27 cellular contexts compared by ENCODE assay signal in the genomic region with DNA sequence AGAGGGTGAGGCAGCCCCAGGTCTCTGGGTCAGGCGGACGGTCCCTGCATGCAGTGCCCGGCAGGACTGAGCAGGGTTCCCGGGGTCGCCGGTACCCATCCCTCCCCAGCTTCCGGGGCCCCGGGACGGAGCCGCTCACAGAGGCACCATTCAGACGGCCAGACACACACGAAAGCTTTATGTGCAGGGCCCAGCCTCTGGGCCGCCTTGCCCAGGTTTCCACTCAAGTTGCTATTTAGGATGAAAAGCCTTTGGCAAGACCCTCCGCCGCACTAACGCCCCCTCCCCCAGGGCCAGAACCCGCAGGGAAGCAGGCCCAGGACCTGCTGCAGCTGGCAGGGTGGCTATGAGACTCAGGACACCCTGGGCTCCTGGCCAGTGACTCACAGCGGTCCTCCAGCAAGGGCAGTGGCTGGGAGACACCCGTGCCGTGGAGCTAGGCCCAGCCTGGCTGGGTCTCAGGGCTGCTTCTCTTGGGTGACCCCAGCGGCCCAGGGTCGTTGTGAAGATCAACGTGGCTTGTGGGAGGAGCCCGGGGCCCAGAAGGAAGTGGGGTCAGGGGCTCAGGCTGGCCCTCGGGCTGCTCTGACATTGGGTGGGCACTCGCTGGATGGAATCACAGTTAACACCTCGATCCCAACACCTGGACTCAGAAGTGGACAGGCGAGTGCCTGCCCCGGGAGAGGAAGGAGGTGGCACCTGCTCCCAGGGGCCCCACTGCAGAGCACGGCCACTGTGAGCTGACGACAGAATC. TPM values are rescaled to one million over a fixed set of nuclear protein-coding genes. Genes with fewer than 3 reads are reported as not detected.
DNase-seq lines count a peak whose midpoint lies in the region; ATAC-seq, FAIRE-seq and TF ChIP-seq lines count a peak whose summit lies in the region.
"Had no signal": no experiment of that assay in that cellular context is flagged by ENCODE, and none has a peak within 500 bp of the region (broad histone marks: within the 10 kb centered on the region; RNA-seq: fewer than 3 reads in every experiment).

No MANE protein-coding gene starts in this region.

- no peaks in the 10 kb centered on the region for H3K9me1 ChIP-seq in K562 (ENCODE audit: control insufficient read depth, insufficient read depth, low read length)

- in situ Hi-C loops in K562 (cut with MboI), result no loop called here

- no peak for TF ChIP-seq RAD21 in K562 (CRISPR knock-in tag; conservative IDR thresholded peaks at IDR 0.05 in 1 of 2, IDR thresholded peaks at IDR 0.05 in 1 of 2)

- TF ChIP-seq CTCF in heart left ventricle (IDR thresholded peaks at IDR 0.05) (no peak), K562 (IDR thresholded peaks at IDR 0.05 in 2 of 3, conservative IDR thresholded peaks at IDR 0.05 in 1 of 3; ENCODE audit: insufficient read depth in 2 of 3, low read depth in 1 of 3, low read length in 3 of 3) (no peak), PC-3 (conservative IDR thresholded peaks at IDR 0.05; ENCODE audit: low read depth, low read length) (no peak)

- CTCF ChIA-PET in K562 (lab: Yijun Ruan, JAX; ENCODE audit: low intra/inter-chr PET ratio), result no interaction called here
- CTCF ChIA-PET in PC-3 (lab: Charles Lee), result no interaction called here

- H3K4me3 ChIP-seq in heart left ventricle, result no peak overlapping the region
- no peak overlapping the region for H3K4me3 ChIP-seq in K562
- H3K4me3 ChIP-seq in PC-3 (ENCODE audit: low read length), result no peak overlapping the region
- H3K4me3 ChIP-seq: A549, heart right ventricle, upper lobe of right lung had no signal

- intact Hi-C loops in heart left ventricle (cut with DNase I), result no loop called here
- intact Hi-C loops in cardiac septum (cut with DNase I), result no loop called here
- intact Hi-C loops in K562 (cut with micrococcal nuclease), result no loop called here
- intact Hi-C loops in PC-3 (cut with micrococcal nuclease), result no loop called here

- H3K79me2 ChIP-seq in K562 (ENCODE audit: control insufficient read depth, insufficient read depth, low read length) (peaks cover 60% of the 10 kb centered on the region), PC-3 (ENCODE audit: low read length) (peaks cover 25% of the 10 kb centered on the region)

- POLR2A ChIA-PET in K562 (lab: Yijun Ruan, JAX), result interaction anchor here (0.6 to 2.3 kb wide), 6 partner anchors 13 to 202 kb away, joined by 3 to 10 read pairs (median 4); partner anchors contain the start of gene REEP6
- POLR2A ChIA-PET in PC-3 (lab: Charles Lee; ENCODE audit: unreplicated experiment), result no interaction called here

- H3K9ac ChIP-seq in K562 (ENCODE audit: insufficient read depth in 1 of 2, low read depth in 2 of 2, low read length in 2 of 2) (peak overlapping the region in 1 of 2 experiments; percentile 74; a peak in 2 of 4 replicates), PC-3 (ENCODE audit: low read length) (no peak overlapping the region)

- 69 to 78% (median 72%) methylated on average over 25 to 31 of the region's 31 CpGs for WGBS in heart left ventricle, 4 donors
- WGBS in K562 (ENCODE audit: insufficient coverage, low coverage, missing lambda C conversion rate), result 67% methylated on average over 22 of the region's 31 CpGs

- no peak for FAIRE-seq in K562 (lab: Jason Lieb, UNC)
- FAIRE-seq: A549, GM18507, GM19239 had no signal

- H3K27me3 ChIP-seq in heart left ventricle, result peaks cover 6 to 43% (median 32%) of the 10 kb centered on the region in 9 donors
- no peaks in the 10 kb centered on the region for H3K27me3 ChIP-seq in K562 (ENCODE audit: control insufficient read depth in 2 of 2, insufficient read depth in 2 of 2, low read length in 2 of 2)
- H3K27me3 ChIP-seq in PC-3 (ENCODE audit: low read length), result no peaks in the 10 kb centered on the region

- H3K4me1 ChIP-seq in heart left ventricle (peaks cover 15 to 63% (median 42%) of the 10 kb centered on the region in 12 donors), K562 (replicated peaks in 1 of 2; ENCODE audit: control insufficient read depth in 2 of 2, insufficient read depth in 2 of 2, low read length in 2 of 2) (peaks cover 11 to 86% of the 10 kb centered on the region in 2 experiments), PC-3 (ENCODE audit: insufficient read depth, low read length) (peaks cover 12% of the 10 kb centered on the region)

- TF ChIP-seq POLR2A in heart left ventricle (IDR thresholded peaks at IDR 0.05) (no peak), K562 (conservative IDR thresholded peaks at IDR 0.05) (peak; percentile 42; the same call in 1 of the 2 replicates)

- no peaks in the 10 kb centered on the region for H3F3A ChIP-seq in PC-3 (ENCODE audit: low read length, unreplicated experiment)

- peak in 4 of 5 donors; percentile 14 to 71 (median 49) for DNase-seq in heart left ventricle
- no peak for DNase-seq in cardiac septum (ENCODE audit: low spot score)
- DNase-seq in K562 (ENCODE audit: extremely low read depth in 1 of 4, low spot score in 3 of 4), result no peak
- peak in 47 of 51 donors; percentile 9 to 87 (median 62) for DNase-seq in hypothalamus (lab: John Stamatoyannopoulos, UW)
- no peak for DNase-seq in PC-3
- no peak for DNase-seq in NCI-H146 treated with DMSO at 0.1 percent for 48 hours (lab: John Stamatoyannopoulos, UW; ENCODE audit: unreplicated experiment)
- DNase-seq: activated CD4-positive, alpha-beta T cell treated with anti-CD3 and anti-CD28 coated beads for 36 hours; activated naive CD4-positive, alpha-beta T cell treated with anti-CD3 and anti-CD28 coated beads for 36 hours; brain microvascular endothelial cell; DMS53; islet precursor cell; mesenchymal stem cell; MV-4-11; NCI-H2029 treated with DMSO at 0.1 percent for 48 hours; NCI-H510A; stimulated activated CD4-positive, alpha-beta T cell treated with anti-CD3 and anti-CD28 coated beads, Interleukin-15, amount 100 ng/mL, for 24 hours; stimulated activated naive CD4-positive, alpha-beta T cell; T1000; upper lobe of right lung had no signal

- H3K27ac ChIP-seq in heart left ventricle (peak overlapping the region in 6 of 12 donors; percentile 23 to 60 (median 49)), K562 (ENCODE audit: extremely low read depth, low read depth, low read length) (no peak overlapping the region), PC-3 (ENCODE audit: low read length) (no peak overlapping the region)
- H3K27ac ChIP-seq: A549, brain microvascular endothelial cell, upper lobe of right lung had no signal

- ATAC-seq in heart left ventricle, result peak in 3 of 4 donors; percentile 12 to 47 (median 20)
- ATAC-seq in K562, result no peak
- no peak for ATAC-seq in GM19452 (IDR thresholded peaks at IDR 0.05; ENCODE audit: unreplicated experiment)
- no peak for ATAC-seq in PC-3
- ATAC-seq in HG02759 (IDR thresholded peaks at IDR 0.05; ENCODE audit: unreplicated experiment), result no peak
- ATAC-seq: A549; activated CD4-positive, alpha-beta T cell treated with anti-CD3 and anti-CD28 coated beads for 36 hours; esophagus mucosa; upper lobe of right lung had no signal

- H2AFZ ChIP-seq in K562 (ENCODE audit: low read depth, low read length), result no peak overlapping the region
- no peak overlapping the region for H2AFZ ChIP-seq in PC-3 (ENCODE audit: low read length)

- no peak overlapping the region for H3K4me2 ChIP-seq in K562 (ENCODE audit: insufficient read depth, low read length)
- H3K4me2 ChIP-seq in PC-3 (ENCODE audit: low read length), result no peak overlapping the region
- H3K4me2 ChIP-seq: A549 had no signal

- peaks cover 0 to 33% (median 3%) of the 10 kb centered on the region in 9 donors for H3K36me3 ChIP-seq in heart left ventricle
- peaks cover 33% of the 10 kb centered on the region; the same call in 2 of the 3 replicates for H3K36me3 ChIP-seq in K562 (ENCODE audit: control insufficient read depth, insufficient read depth, low read length)
- no peaks in the 10 kb centered on the region for H3K36me3 ChIP-seq in PC-3 (ENCODE audit: low read depth, low read length)
- H3K36me3 ChIP-seq: brain microvascular endothelial cell, upper lobe of right lung had no signal

- no peaks in the 10 kb centered on the region for H3K9me2 ChIP-seq in PC-3 (replicated peaks; ENCODE audit: low read length)

- H4K20me1 ChIP-seq in K562 (replicated peaks; ENCODE audit: control insufficient read depth, insufficient read depth, low read length) (peaks cover 18% of the 10 kb centered on the region), PC-3 (ENCODE audit: low read length) (no peaks in the 10 kb centered on the region)

- BruUV-seq in K562 (replicated peaks; lab: Mats Ljungman, UMichigan), result no TSS peak
- no TSS peak for BruUV-seq in PC-3 (replicated peaks; lab: Mats Ljungman, UMichigan)

- no peak for TF ChIP-seq EP300 in K562 (IDR thresholded peaks at IDR 0.05; ENCODE audit: low read length)

- H3K9me3 ChIP-seq in heart left ventricle (no peaks in the 10 kb centered on the region), K562 (replicated peaks; ENCODE audit: control insufficient read depth, insufficient read depth, low read depth, low read length) (no peaks in the 10 kb centered on the region; the same call in 1 of the 2 replicates), PC-3 (ENCODE audit: low read length) (no peaks in the 10 kb centered on the region)
- H3K9me3 ChIP-seq: A549, heart right ventricle, upper lobe of right lung had no signal

RNA-seq across cellular contexts. Expression of gene C19orf25, which starts 4.8 kb away (rescaled TPM):
- total RNA-seq in heart left ventricle (10 to 100 TPM in 8 of 9 donors, 1 to 10 TPM in 1; 9.4 to 29.2 (median 15.7) TPM), cardiac septum (16.9 TPM), K562 (2014; rRNA removed) (79.4 and 86.1 TPM in 2 replicates), K562 (2014; rRNA removed; fragmentation: Illumina TruSeq; extraction: Trizol) (6.5 and 9.6 TPM in 2 replicates), K562 (2015; rRNA removed; fragmentation: Illumina TruSeq; extraction: Trizol) (40.6 and 42.3 TPM in 2 replicates), K562 (2021) (68.3 and 73.1 TPM in 2 replicates), PC-3 (2014; rRNA removed) (45.0 and 54.9 TPM in 2 replicates)
- polyA plus RNA-seq in heart left ventricle (10 to 100 TPM; 27.6 to 27.8 TPM), K562 (2011; rRNA removed) (25.3 and 27.6 TPM in 2 replicates), K562 (2014; fragmentation: Illumina TruSeq; extraction: Trizol) (36.1 and 45.1 TPM in 2 replicates), K562 (2014; fragmentation: Nextera tagmentation; extraction: Ambion mirVana) (1 to 10 TPM in 1 of 2 experiments, under 1 TPM in 1; 0.79 to 4.5 TPM), K562 (2014; rRNA removed) (96.0 TPM in 2 replicates)
- 67.3 and 231 TPM in 2 replicates for total RNA-seq in K562 (2011; cell fraction: chromatin; rRNA removed; ENCODE audit: low replicate concordance)
- 138 and 165 TPM in 2 replicates for total RNA-seq in K562 (2011; cell fraction: nucleolus; rRNA removed)
- total RNA-seq in K562 (2011; cell fraction: nucleoplasm; rRNA removed), result 70.2 and 72.2 TPM in 2 replicates
- polyA plus RNA-seq in K562 (2011; cell fraction: cytosol; rRNA removed), result 55.4 and 125 TPM in 2 replicates
- 35.5 and 63.8 TPM in 2 replicates for polyA plus RNA-seq in K562 (2011; cell fraction: nucleus; rRNA removed)
- polyA plus RNA-seq in K562 (2012), result 46.1 and 46.4 TPM in 2 replicates
- polyA minus RNA-seq in K562 (2011; rRNA and poly(A)+ RNA removed), result 2.2 and 6.5 TPM in 2 replicates
- polyA minus RNA-seq in K562 (2011; cell fraction: cytosol; rRNA and poly(A)+ RNA removed), result 21.9 and 26.5 TPM in 2 replicates
- polyA minus RNA-seq in K562 (2011; cell fraction: nucleus; rRNA and poly(A)+ RNA removed), result 18.2 and 20.3 TPM in 2 replicates

RNA-seq across cellular contexts. Expression of gene PCSK4, which starts 16.0 kb away (rescaled TPM):
- 1 to 10 TPM in 6 of 9 donors, under 1 TPM in 3; 0.31 to 1.9 (median 1.7) TPM for total RNA-seq in heart left ventricle
- under 1 TPM; 0.83 to 0.91 TPM for polyA plus RNA-seq in heart left ventricle
- 1.5 TPM for total RNA-seq in cardiac septum
- total RNA-seq in K562 (2011; cell fraction: chromatin; rRNA removed; ENCODE audit: low replicate concordance), result 10.1 and 40.2 TPM in 2 replicates
- total RNA-seq in K562 (2011; cell fraction: nucleolus; rRNA removed), result 32.6 and 34.9 TPM in 2 replicates
- total RNA-seq in K562 (2011; cell fraction: nucleoplasm; rRNA removed), result 10.8 and 20.5 TPM in 2 replicates
- 2.2 and 3.4 TPM in 2 replicates for total RNA-seq in K562 (2014; rRNA removed)
- 0.29 TPM in 2 replicates for total RNA-seq in K562 (2014; rRNA removed; fragmentation: Illumina TruSeq; extraction: Trizol)
- 1.2 and 1.5 TPM in 2 replicates for total RNA-seq in K562 (2015; rRNA removed; fragmentation: Illumina TruSeq; extraction: Trizol)
- total RNA-seq in K562 (2021), result 5.7 and 7.0 TPM in 2 replicates
- 2.7 and 5.1 TPM in 2 replicates for polyA plus RNA-seq in K562 (2011; rRNA removed)
- 2.9 and 4.0 TPM in 2 replicates for polyA plus RNA-seq in K562 (2011; cell fraction: cytosol; rRNA removed)
- polyA plus RNA-seq in K562 (2011; cell fraction: nucleus; rRNA removed), result 56.5 and 86.1 TPM in 2 replicates
- 6.2 and 8.3 TPM in 2 replicates for polyA plus RNA-seq in K562 (2012)
- polyA plus RNA-seq in K562 (2014; fragmentation: Illumina TruSeq; extraction: Trizol), result 0.85 and 2.2 TPM in 2 replicates
- polyA plus RNA-seq in K562 (2014; fragmentation: Nextera tagmentation; extraction: Ambion mirVana), result under 1 TPM in 1 of 2 experiments, not detected in 1; 0.01 TPM
- 4.8 and 9.1 TPM in 2 replicates for polyA plus RNA-seq in K562 (2014; rRNA removed)
- polyA minus RNA-seq in K562 (2011; rRNA and poly(A)+ RNA removed), result 0.35 and 0.60 TPM in 2 replicates
- polyA minus RNA-seq in K562 (2011; cell fraction: cytosol; rRNA and poly(A)+ RNA removed), result 1.9 and 8.5 TPM in 2 replicates
- 10.0 and 12.4 TPM in 2 replicates for polyA minus RNA-seq in K562 (2011; cell fraction: nucleus; rRNA and poly(A)+ RNA removed)
- total RNA-seq in PC-3 (2014; rRNA removed), result 3.9 and 5.7 TPM in 2 replicates
- polyA plus RNA-seq: IgD-negative memory B cell had no signal

RNA-seq across cellular contexts. Expression of gene REEP6, which starts 16.8 kb away (rescaled TPM):
- total RNA-seq in heart left ventricle (1 to 10 TPM; 1.9 to 6.0 (median 3.5) TPM), cardiac septum (3.3 TPM), K562 (2014; rRNA removed) (22.1 and 31.4 TPM in 2 replicates), K562 (2014; rRNA removed; fragmentation: Illumina TruSeq; extraction: Trizol) (5.7 and 7.8 TPM in 2 replicates), K562 (2015; rRNA removed; fragmentation: Illumina TruSeq; extraction: Trizol) (12.2 and 14.5 TPM in 2 replicates), K562 (2021) (64.2 and 66.3 TPM in 2 replicates), PC-3 (2014; rRNA removed) (27.2 and 34.7 TPM in 2 replicates)
- polyA plus RNA-seq in heart left ventricle (1 to 10 TPM; 3.6 to 4.1 TPM), K562 (2011; rRNA removed) (18.4 and 36.3 TPM in 2 replicates), K562 (2014; fragmentation: Illumina TruSeq; extraction: Trizol) (12.7 and 36.9 TPM in 2 replicates), K562 (2014; fragmentation: Nextera tagmentation; extraction: Ambion mirVana) (1 to 10 TPM; 1.2 to 1.9 TPM), K562 (2014; rRNA removed) (31.8 and 34.1 TPM in 2 replicates)
- 24.8 and 67.6 TPM in 2 replicates for total RNA-seq in K562 (2011; cell fraction: chromatin; rRNA removed; ENCODE audit: low replicate concordance)
- total RNA-seq in K562 (2011; cell fraction: nucleolus; rRNA removed), result 113 and 120 TPM in 2 replicates
- total RNA-seq in K562 (2011; cell fraction: nucleoplasm; rRNA removed), result 64.9 and 67.3 TPM in 2 replicates
- 26.8 and 94.4 TPM in 2 replicates for polyA plus RNA-seq in K562 (2011; cell fraction: cytosol; rRNA removed)
- 24.1 and 41.5 TPM in 2 replicates for polyA plus RNA-seq in K562 (2011; cell fraction: nucleus; rRNA removed)
- polyA plus RNA-seq in K562 (2012), result 43.3 and 57.4 TPM in 2 replicates
- polyA minus RNA-seq in K562 (2011; rRNA and poly(A)+ RNA removed), result 11.2 and 16.1 TPM in 2 replicates
- 42.9 and 55.0 TPM in 2 replicates for polyA minus RNA-seq in K562 (2011; cell fraction: cytosol; rRNA and poly(A)+ RNA removed)
- polyA minus RNA-seq in K562 (2011; cell fraction: nucleus; rRNA and poly(A)+ RNA removed), result 9.6 and 11.7 TPM in 2 replicates

RNA-seq across cellular contexts. Expression of gene APC2, which starts 24.3 kb away (rescaled TPM):
- total RNA-seq in heart left ventricle, result under 1 TPM in 8 of 9 donors, not detected in 1; 0.04 to 0.72 (median 0.14) TPM
- under 1 TPM; 0.07 to 0.08 TPM for polyA plus RNA-seq in heart left ventricle
- total RNA-seq in cardiac septum, result 0.08 TPM
- total RNA-seq in K562 (2011; cell fraction: chromatin; rRNA removed; ENCODE audit: low replicate concordance), result 0.56 and 1.4 TPM in 2 replicates
- 0.66 and 1.3 TPM in 2 replicates for total RNA-seq in K562 (2011; cell fraction: nucleolus; rRNA removed)
- total RNA-seq in K562 (2011; cell fraction: nucleoplasm; rRNA removed), result 0.44 and 0.53 TPM in 2 replicates
- total RNA-seq in K562 (2014; rRNA removed), result 0.05 and 0.08 TPM in 2 replicates
- 0.04 TPM in 1 of 2 replicates, not detected in the other for total RNA-seq in K562 (2014; rRNA removed; fragmentation: Illumina TruSeq; extraction: Trizol)
- 0.04 TPM in 1 of 2 replicates, not detected in the other for total RNA-seq in K562 (2015; rRNA removed; fragmentation: Illumina TruSeq; extraction: Trizol)
- 0.27 and 0.40 TPM in 2 replicates for total RNA-seq in K562 (2021)
- polyA plus RNA-seq in K562 (2011; rRNA removed), result 0.01 and 0.06 TPM in 2 replicates
- 0.03 and 0.04 TPM in 2 replicates for polyA plus RNA-seq in K562 (2011; cell fraction: cytosol; rRNA removed)
- polyA plus RNA-seq in K562 (2011; cell fraction: nucleus; rRNA removed), result 0.13 and 0.21 TPM in 2 replicates
- 0.43 and 0.48 TPM in 2 replicates for polyA plus RNA-seq in K562 (2012)
- 0.01 TPM in 2 replicates for polyA plus RNA-seq in K562 (2014; fragmentation: Illumina TruSeq; extraction: Trizol)
- not detected for polyA plus RNA-seq in K562 (2014; fragmentation: Nextera tagmentation; extraction: Ambion mirVana)
- polyA plus RNA-seq in K562 (2014; rRNA removed), result 0.04 and 0.09 TPM in 2 replicates
- 0.06 and 0.07 TPM in 2 replicates for polyA minus RNA-seq in K562 (2011; rRNA and poly(A)+ RNA removed)
- not detected in 2 replicates for polyA minus RNA-seq in K562 (2011; cell fraction: cytosol; rRNA and poly(A)+ RNA removed)
- 0.27 and 0.33 TPM in 2 replicates for polyA minus RNA-seq in K562 (2011; cell fraction: nucleus; rRNA and poly(A)+ RNA removed)
- 0.29 and 1.4 TPM in 2 replicates for total RNA-seq in PC-3 (2014; rRNA removed)

RNA-seq across cellular contexts. Expression of gene RPS15, which starts 36.0 kb away (rescaled TPM):
- total RNA-seq in heart left ventricle, result 1,000 to 10,000 TPM in 2 of 9 donors, 100 to 1,000 TPM in 7; 468 to 2,348 (median 669) TPM
- 1,000 to 10,000 TPM; 2,165 to 2,683 TPM for polyA plus RNA-seq in heart left ventricle
- 479 TPM for total RNA-seq in cardiac septum
- total RNA-seq in K562 (2011; cell fraction: chromatin; rRNA removed; ENCODE audit: low replicate concordance), result 72.0 and 238 TPM in 2 replicates
- total RNA-seq in K562 (2011; cell fraction: nucleolus; rRNA removed), result 545 and 547 TPM in 2 replicates
- total RNA-seq in K562 (2011; cell fraction: nucleoplasm; rRNA removed), result 383 and 585 TPM in 2 replicates
- 2,649 and 2,867 TPM in 2 replicates for total RNA-seq in K562 (2014; rRNA removed)
- total RNA-seq in K562 (2014; rRNA removed; fragmentation: Illumina TruSeq; extraction: Trizol), result 407 and 630 TPM in 2 replicates
- total RNA-seq in K562 (2015; rRNA removed; fragmentation: Illumina TruSeq; extraction: Trizol), result 1,267 and 1,272 TPM in 2 replicates
- total RNA-seq in K562 (2021), result 2,126 and 2,254 TPM in 2 replicates
- polyA plus RNA-seq in K562 (2011; rRNA removed), result 957 and 1,566 TPM in 2 replicates
- 3,186 and 4,296 TPM in 2 replicates for polyA plus RNA-seq in K562 (2011; cell fraction: cytosol; rRNA removed)
- polyA plus RNA-seq in K562 (2011; cell fraction: nucleus; rRNA removed), result 907 and 973 TPM in 2 replicates
- polyA plus RNA-seq in K562 (2012), result 2,701 and 2,899 TPM in 2 replicates
- polyA plus RNA-seq in K562 (2014; fragmentation: Illumina TruSeq; extraction: Trizol), result 912 and 1,907 TPM in 2 replicates
- polyA plus RNA-seq in K562 (2014; fragmentation: Nextera tagmentation; extraction: Ambion mirVana), result 100 to 1,000 TPM; 605 to 818 TPM
- 2,791 and 3,285 TPM in 2 replicates for polyA plus RNA-seq in K562 (2014; rRNA removed)
- polyA minus RNA-seq in K562 (2011; rRNA and poly(A)+ RNA removed), result 202 and 239 TPM in 2 replicates
- 1,242 and 1,610 TPM in 2 replicates for polyA minus RNA-seq in K562 (2011; cell fraction: cytosol; rRNA and poly(A)+ RNA removed)
- 152 and 304 TPM in 2 replicates for polyA minus RNA-seq in K562 (2011; cell fraction: nucleus; rRNA and poly(A)+ RNA removed)
- total RNA-seq in PC-3 (2014; rRNA removed), result 1,797 and 2,672 TPM in 2 replicates

Comparison
In these comparisons a context has a peak if more than half of its experiments do, and no peak if none do; other contexts are left out.
1. DNase-seq: peak in heart left ventricle (4 of 5) and hypothalamus (47 of 51); none in cardiac septum (single experiment), K562 (0 of 4), PC-3 (single experiment) and NCI-H146 treated with DMSO at 0.1 percent for 48 hours (single experiment).
2. ATAC-seq: peak in heart left ventricle (3 of 4); none in K562 (single experiment), GM19452 (single experiment), PC-3 (single experiment) and HG02759 (single experiment).